1 cellular context compared by ENCODE assay signal in genomic region chr2:17607379-17607778, GRCh38.
TF ChIP-seq lines count a peak whose summit lies in the region.

No MANE protein-coding gene starts in this region.

TF ChIP-seq in WTC11, 78 proteins besides CTCF, POLR2A, EP300 and RAD21 (continued from another document):
- TF ChIP-seq E2F4 (CRISPR knock-in tag; IDR thresholded peaks at IDR 0.05; ENCODE audit: borderline replicate concordance, low read depth) (no peak), CDX4 (CRISPR knock-in tag; IDR thresholded peaks at IDR 0.05; ENCODE audit: borderline replicate concordance) (no peak)
